23 cellular contexts compared by ENCODE assay signal in genomic region chr2:234958311-234958710, GRCh38. TPM values are rescaled to one million over a fixed set of nuclear protein-coding genes. Genes with fewer than 3 reads are reported as not detected.
DNase-seq lines count a peak whose midpoint lies in the region; ATAC-seq and TF ChIP-seq lines count a peak whose summit lies in the region.
"Had no signal": no experiment of that assay in that cellular context is flagged by ENCODE, and none has a peak within 500 bp of the region (broad histone marks: within the 10 kb centered on the region; RNA-seq: fewer than 3 reads in every experiment).

No MANE protein-coding gene starts in this region.

- H2AFZ ChIP-seq in IMR-90 (replicated peaks; ENCODE audit: low read length, poor library complexity) (no peak overlapping the region), trophoblast cell (ENCODE audit: insufficient read depth, low read length, poor library complexity) (no peak overlapping the region)

- H3K79me2 ChIP-seq in trophoblast cell (ENCODE audit: control insufficient read depth, insufficient read depth, low read length, poor library complexity) = peaks cover 17% of the 10 kb centered on the region

- peaks cover 6% of the 10 kb centered on the region for H3K27me3 Mint-ChIP-seq in glutamatergic neuron (ENCODE audit: unreplicated experiment)
- peaks cover 47% of the 10 kb centered on the region for H3K27me3 Mint-ChIP-seq in T-helper 17 cell

- H2BK5ac ChIP-seq in IMR-90 (ENCODE audit: low read depth, low read length, poor library complexity, severe bottlenecking) = peak overlapping the region; percentile 40
- H2BK5ac ChIP-seq in trophoblast cell (ENCODE audit: low read depth, low read length, poor library complexity) = no peak overlapping the region

- peaks cover 99% of the 10 kb centered on the region for H4K20me1 ChIP-seq in IMR-90 (ENCODE audit: insufficient read depth, low read length)

- CTCF ChIA-PET in AG04450 (lab: Charles Lee) (interaction anchor here (1.0 to 4.6 kb wide), 3 partner anchors 149 to 414 kb away, joined by 3 to 18 read pairs (median 5); no protein-coding TSS in a partner anchor), IMR-90 (lab: Yijun Ruan, JAX) (no interaction called here), HEK293T (lab: Yijun Ruan, JAX) (no interaction called here)

- H4K5ac ChIP-seq in IMR-90 (ENCODE audit: low read depth, low read length) = no peak overlapping the region

- peak overlapping the region; percentile 24 for H2AK9ac ChIP-seq in IMR-90 (replicated peaks; ENCODE audit: low read depth, low read length, poor library complexity)

- TF ChIP-seq POLR2A in IMR-90 (IDR thresholded peaks at IDR 0.05; ENCODE audit: low read depth, low read length) = no peak

- H4K91ac ChIP-seq in IMR-90 (ENCODE audit: insufficient read depth, low read depth, low read length) = 0 out of 2 replicates have a peak overlapping the region, but pooled peaks have one; percentile 16
- no peak overlapping the region for H4K91ac ChIP-seq in trophoblast cell (ENCODE audit: low read depth, low read length)

- no peak overlapping the region for H4K12ac ChIP-seq in trophoblast cell (ENCODE audit: low read depth, low read length)

- H3K4me3 Mint-ChIP-seq in glutamatergic neuron (ENCODE audit: unreplicated experiment) (peak overlapping the region; percentile 57), T-helper 17 cell (no peak overlapping the region)
- H3K4me3 Mint-ChIP-seq: stimulated activated effector memory CD8-positive, alpha-beta T cell treated with anti-CD3 and anti-CD28 coated beads, Interleukin-12 subunit alpha, Interleukin-12 subunit beta, amount 100 ng/mL, for 72 hours had no signal

- no peak overlapping the region for H2BK15ac ChIP-seq in IMR-90 (ENCODE audit: low read depth, low read length)

- H3K27ac ChIP-seq in AG04450 (ENCODE audit: low read depth, low read length) = peak overlapping the region; percentile 21
- peak overlapping the region; percentile 41 for H3K27ac ChIP-seq in IMR-90 (ENCODE audit: insufficient read depth, low read length)
- H3K27ac ChIP-seq in trophoblast cell (ENCODE audit: low read depth, low read length) = no peak overlapping the region
- H3K27ac ChIP-seq: testis, vagina had no signal

- TF ChIP-seq CTCF in AG04450 (IDR thresholded peaks at IDR 0.05; ENCODE audit: low read depth, low read length) (no peak), IMR-90 (conservative IDR thresholded peaks at IDR 0.05; ENCODE audit: low read depth, low read length) (no peak), glutamatergic neuron (IDR thresholded peaks at IDR 0.05; ENCODE audit: partially characterized antibody, unreplicated experiment) (no peak)

- H3K14ac ChIP-seq in IMR-90 (replicated peaks; ENCODE audit: low read depth, low read length) (peak overlapping the region; percentile 82), trophoblast cell (ENCODE audit: low read length) (no peak overlapping the region)

- POLR2A ChIA-PET in AG04450 (lab: Yijun Ruan, JAX) = interaction anchor here (1.2 to 2.0 kb wide), 3 partner anchors 9 to 36 kb away, joined by 3 to 7 read pairs (median 5); no protein-coding TSS in a partner anchor
- POLR2A ChIA-PET in IMR-90 (lab: Charles Lee; ENCODE audit: unreplicated experiment) = interaction anchor here (0.6 to 1.0 kb wide), 2 partner anchors 9 to 59 kb away, joined by 3 to 9 read pairs; no protein-coding TSS in a partner anchor
- POLR2A ChIA-PET in HEK293T (lab: Yijun Ruan, JAX) = no interaction called here

- no peak overlapping the region for H3K27ac Mint-ChIP-seq in glutamatergic neuron (ENCODE audit: unreplicated experiment)
- H3K27ac Mint-ChIP-seq in T-helper 17 cell = no peak overlapping the region
- H3K27ac Mint-ChIP-seq: stimulated activated effector memory CD8-positive, alpha-beta T cell treated with anti-CD3 and anti-CD28 coated beads, Interleukin-12 subunit alpha, Interleukin-12 subunit beta, amount 100 ng/mL, for 72 hours had no signal

- in situ Hi-C loops in IMR-90 (cut with MboI; ENCODE audit: low sequenced_read_pairs) = loop anchor here (10.0 kb wide), 1 partner anchor 146 kb away; no protein-coding TSS in a partner anchor

- intact Hi-C loops in IMR-90 (cut with micrococcal nuclease) = no loop called here

- no peak overlapping the region; the same call in 1 of the 2 replicates for H3K4me2 ChIP-seq in IMR-90 (ENCODE audit: low read depth, low read length)
- H3K4me2 ChIP-seq in trophoblast cell (ENCODE audit: low read length) = no peak overlapping the region

- H3K36me3 ChIP-seq in IMR-90 (ENCODE audit: control insufficient read depth, insufficient read depth, low read length) = peaks cover 19% of the 10 kb centered on the region
- H3K36me3 ChIP-seq in trophoblast cell (ENCODE audit: control insufficient read depth in 1 of 2, insufficient read depth in 2 of 2, low read length in 2 of 2) = peaks cover 0 to 6% of the 10 kb centered on the region in 2 experiments
- H3K36me3 ChIP-seq: vagina had no signal

- WGBS in IMR-90 (ENCODE audit: extremely low coverage in 2 of 2, insufficient read length in 1 of 2), 2 experiments = no CpG with 5 or more reads among the region's 5 CpGs
- no CpG with 5 or more reads among the region's 5 CpGs for WGBS in trophoblast cell (ENCODE audit: extremely low coverage, insufficient coverage, insufficient read length)

- TF ChIP-seq RAD21 in IMR-90 (IDR thresholded peaks at IDR 0.05; ENCODE audit: low read length) = no peak

- H3K18ac ChIP-seq in IMR-90 (ENCODE audit: low read depth, low read length) (no peak overlapping the region), trophoblast cell (ENCODE audit: low read length) (no peak overlapping the region)

- H2BK12ac ChIP-seq in trophoblast cell (ENCODE audit: low read length) = no peak overlapping the region

- peaks cover 12% of the 10 kb centered on the region for H3K9me3 Mint-ChIP-seq in glutamatergic neuron (ENCODE audit: unreplicated experiment)
- H3K9me3 Mint-ChIP-seq: stimulated activated effector memory CD8-positive, alpha-beta T cell treated with anti-CD3 and anti-CD28 coated beads, Interleukin-12 subunit alpha, Interleukin-12 subunit beta, amount 100 ng/mL, for 72 hours had no signal

- H3K79me1 ChIP-seq in IMR-90 (ENCODE audit: low read depth in 1 of 2, low read length in 2 of 2) (peaks cover 0 to 37% of the 10 kb centered on the region in 2 experiments; a peak in 2 of 4 replicates), trophoblast cell (ENCODE audit: low read length) (peaks cover 2% of the 10 kb centered on the region)

- H3K56ac ChIP-seq in IMR-90 (ENCODE audit: extremely low read depth, insufficient read depth, low read length) = peak overlapping the region; percentile 14; the same call in 1 of the 2 replicates

- H3K27me3 ChIP-seq in AG04450 (ENCODE audit: control insufficient read depth, insufficient read depth, low read length) = no peaks in the 10 kb centered on the region
- H3K27me3 ChIP-seq in IMR-90 (ENCODE audit: control insufficient read depth, insufficient read depth, low read length) = no peaks in the 10 kb centered on the region
- H3K27me3 ChIP-seq in trophoblast cell (ENCODE audit: insufficient read depth, low read length) = no peaks in the 10 kb centered on the region
- H3K27me3 ChIP-seq: body of pancreas, MG63, testis, vagina had no signal

- H2BK20ac ChIP-seq in IMR-90 (ENCODE audit: low read depth, low read length) = no peak overlapping the region

- H2AK5ac ChIP-seq in IMR-90 (ENCODE audit: low read depth, low read length) = peak overlapping the region; percentile 50
- H2AK5ac ChIP-seq in trophoblast cell (ENCODE audit: low read length) = no peak overlapping the region

- BruUV-seq in IMR-90 (replicated peaks; lab: Mats Ljungman, UMichigan) = no TSS peak

- dilution Hi-C loops in IMR-90 (cut with HindIII; ENCODE audit: low sequenced_read_pairs, unreplicated experiment) = no loop called here

- H3K4me1 ChIP-seq in IMR-90 (ENCODE audit: control insufficient read depth, insufficient read depth, low read length) = peaks cover 37% of the 10 kb centered on the region
- H3K4me1 ChIP-seq in trophoblast cell (ENCODE audit: control insufficient read depth in 1 of 2, insufficient read depth in 2 of 2, low read length in 2 of 2) = peaks cover 7 to 25% of the 10 kb centered on the region in 2 experiments

- peaks cover 61% of the 10 kb centered on the region for H3K4me1 Mint-ChIP-seq in glutamatergic neuron (ENCODE audit: low read depth, unreplicated experiment)
- peaks cover 4% of the 10 kb centered on the region for H3K4me1 Mint-ChIP-seq in T-helper 17 cell
- H3K4me1 Mint-ChIP-seq: stimulated activated effector memory CD8-positive, alpha-beta T cell treated with anti-CD3 and anti-CD28 coated beads, Interleukin-12 subunit alpha, Interleukin-12 subunit beta, amount 100 ng/mL, for 72 hours had no signal

- H3K4ac ChIP-seq in IMR-90 (ENCODE audit: low read depth, low read length) (peak overlapping the region; percentile 69; the same call in 1 of the 2 replicates), trophoblast cell (ENCODE audit: low read depth, low read length) (peak overlapping the region; percentile 3)

- H4K8ac ChIP-seq in IMR-90 (ENCODE audit: low read depth in 2 of 2, low read length in 2 of 2) (peak overlapping the region; percentile 17 to 25; a peak in 1 of 4 replicates), trophoblast cell (ENCODE audit: low read depth, low read length) (no peak overlapping the region)

- H3K9ac ChIP-seq in IMR-90 (ENCODE audit: low read depth, low read length) (no peak overlapping the region), trophoblast cell (ENCODE audit: low read length) (no peak overlapping the region)

- peak overlapping the region; percentile 53; the same call in 1 of the 2 replicates for H2BK120ac ChIP-seq in IMR-90 (ENCODE audit: low read depth, low read length)
- H2BK120ac ChIP-seq in trophoblast cell (ENCODE audit: insufficient read depth, low read length, poor library complexity) = no peak overlapping the region

- DNase-seq in AG04450 (ENCODE audit: low read depth, low spot score) = no peak
- DNase-seq in IMR-90 = no peak
- DNase-seq in glutamatergic neuron = no peak
- no peak for DNase-seq in trophoblast cell
- no peak for DNase-seq in AG20443 (ENCODE audit: low spot score)
- no peak for DNase-seq in HEK293T (ENCODE audit: extremely low spot score)
- DNase-seq in T-helper 17 cell = no peak
- no peak for DNase-seq in NCI-H146 treated with DMSO at 0.1 percent for 48 hours (lab: John Stamatoyannopoulos, UW; ENCODE audit: unreplicated experiment)
- DNase-seq: effector memory CD4-positive, alpha-beta T cell; EL; foreskin melanocyte; hypothalamus; NCI-H2081 treated with DMSO at 0.1 percent for 48 hours; nucleus accumbens; stimulated activated CD4-positive, alpha-beta T cell treated with anti-CD3 and anti-CD28 coated beads, Interleukin-2, amount 100 ng/mL, for 48 hours; T-helper 1 cell; testis had no signal

- H3K9me3 ChIP-seq in AG04450 (ENCODE audit: control insufficient read depth, insufficient read depth, low read length) (no peaks in the 10 kb centered on the region), IMR-90 (ENCODE audit: control insufficient read depth, insufficient read depth, low read length) (no peaks in the 10 kb centered on the region), trophoblast cell (ENCODE audit: insufficient read depth, low read depth, low read length) (no peaks in the 10 kb centered on the region), T-helper 17 cell (ENCODE audit: control insufficient read depth, low read length, poor library complexity, severe bottlenecking) (no peaks in the 10 kb centered on the region)
- H3K9me3 ChIP-seq: body of pancreas, MG63, testis, vagina had no signal

- H3K36me3 Mint-ChIP-seq in glutamatergic neuron (ENCODE audit: unreplicated experiment) (no peaks in the 10 kb centered on the region), T-helper 17 cell (ENCODE audit: low read depth) (no peaks in the 10 kb centered on the region)
- H3K36me3 Mint-ChIP-seq: stimulated activated effector memory CD8-positive, alpha-beta T cell treated with anti-CD3 and anti-CD28 coated beads, Interleukin-12 subunit alpha, Interleukin-12 subunit beta, amount 100 ng/mL, for 72 hours had no signal

- peaks cover 40% of the 10 kb centered on the region for H3K9me1 ChIP-seq in IMR-90 (ENCODE audit: insufficient read depth, low read length)

- H3K4me3 ChIP-seq in AG04450 (ENCODE audit: low read depth, low read length) (peak overlapping the region; percentile 20; the same call in 1 of the 2 replicates), IMR-90 (ENCODE audit: insufficient read depth, low read depth, low read length) (no peak overlapping the region), trophoblast cell (ENCODE audit: low read depth, low read length) (no peak overlapping the region)
- H3K4me3 ChIP-seq: body of pancreas, MG63, testis, vagina had no signal

- H3K23ac ChIP-seq in IMR-90 (ENCODE audit: low read depth, low read length) = 0 out of 2 replicates have a peak overlapping the region, but pooled peaks have one; percentile 19
- H3K23ac ChIP-seq in trophoblast cell (ENCODE audit: low read length) = no peak overlapping the region

- ATAC-seq in IMR-90 (ENCODE audit: low read depth) = no peak
- no peak for ATAC-seq in T-helper 17 cell
- ATAC-seq: activated CD4-positive, CD25-positive, alpha-beta regulatory T cell treated with anti-CD3 and anti-CD28 coated beads, Interleukin-2, amount 50 U/mL, for 24 hours; body of pancreas; HCT116 had no signal

RNA-seq across cellular contexts. Expression of gene SH3BP4, which starts 6.5 kb away (rescaled TPM):
- polyA plus RNA-seq in AG04450 (2011; rRNA removed) (224 and 276 TPM in 2 replicates), IMR-90 (2012; rRNA removed) (101 and 104 TPM in 2 replicates)
- polyA minus RNA-seq in AG04450 (2011; rRNA and poly(A)+ RNA removed) = 304 and 360 TPM in 2 replicates
- total RNA-seq in IMR-90 (2012; rRNA removed) (112 and 122 TPM in 2 replicates), glutamatergic neuron (ENCODE audit: unreplicated experiment) (59.3 TPM), T-helper 17 cell (under 1 TPM; 0.15 to 0.94 TPM)
- polyA plus RNA-seq in IMR-90 (2012; cell fraction: cytosol; rRNA removed) = 62.6 and 79.6 TPM in 2 replicates
- 63.9 and 105 TPM in 2 replicates for polyA plus RNA-seq in IMR-90 (2012; cell fraction: nucleus; rRNA removed; ENCODE audit: low replicate concordance)
- 35.4 and 36.3 TPM in 2 replicates for polyA plus RNA-seq in trophoblast cell (2013)

Comparison
In these comparisons a context has a peak if more than half of its experiments do, and no peak if none do; other contexts are left out.
1. RNA of gene SH3BP4, which starts 6.5 kb away (total RNA-seq): 112 to 122 TPM in IMR-90 and 59.3 TPM in glutamatergic neuron (single experiment); 0.15 to 0.94 TPM in T-helper 17 cell; every median in the first group is over 10 times any median in the second.